ENCODE assay signal across 9 cellular contexts in the genomic region with DNA sequence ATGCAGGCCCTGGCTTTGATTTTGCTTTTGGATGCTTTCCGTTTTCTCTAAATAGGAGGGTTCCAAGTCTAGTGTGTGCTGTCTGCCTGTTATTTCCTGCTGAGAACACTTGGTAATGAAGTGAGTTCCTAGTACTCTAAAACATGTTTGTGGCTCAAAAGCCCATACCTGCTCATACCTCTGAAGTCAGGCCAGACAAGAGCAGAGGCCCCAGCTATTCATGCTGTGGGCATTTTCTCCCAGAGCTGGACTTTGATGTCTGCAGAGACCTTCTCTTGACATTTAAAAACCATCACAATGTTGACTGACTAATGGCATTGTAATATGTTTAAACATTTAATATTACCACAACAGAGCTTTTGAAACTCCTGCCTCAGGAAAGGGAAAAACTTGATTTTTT.
DNase-seq lines count a peak whose midpoint lies in the region; ATAC-seq and TF ChIP-seq lines count a peak whose summit lies in the region.
"Had no signal": no experiment of that assay in that cellular context is flagged by ENCODE, and none has a peak within 500 bp of the region (broad histone marks: within the 10 kb centered on the region; RNA-seq: fewer than 3 reads in every experiment).

No MANE protein-coding gene starts in this region.

- no peaks in the 10 kb centered on the region for H4K20me1 ChIP-seq in OCI-LY7 (ENCODE audit: insufficient read depth, low read length)

- intact Hi-C loops in OCI-LY7 (cut with micrococcal nuclease; ENCODE audit: unreplicated experiment) = no loop called here

- ATAC-seq in lung (ENCODE audit: insufficient read depth, low FRiP score) (peak; percentile 76), GM21619 (IDR thresholded peaks at IDR 0.05; ENCODE audit: unreplicated experiment) (no peak)

- peak overlapping the region; percentile 8 for H3K4me3 Mint-ChIP-seq in type B pancreatic cell
- H3K4me3 Mint-ChIP-seq: H9 had no signal

- H3K4me1 Mint-ChIP-seq in type B pancreatic cell (ENCODE audit: unreplicated experiment) = peaks cover 20% of the 10 kb centered on the region

- H3K36me3 ChIP-seq in OCI-LY7 (ENCODE audit: insufficient read depth, low read length) = no peaks in the 10 kb centered on the region
- no peaks in the 10 kb centered on the region for H3K36me3 ChIP-seq in lung (ENCODE audit: control insufficient read depth in 2 of 2, insufficient read depth in 2 of 2, low read length in 2 of 2)

- POLR2A ChIA-PET in OCI-LY7 (lab: Charles Lee) = no interaction called here

- H3K4me2 ChIP-seq in OCI-LY7 (ENCODE audit: low read length) = no peak overlapping the region

- H3K9me3 Mint-ChIP-seq in type B pancreatic cell = no peaks in the 10 kb centered on the region
- H3K9me3 Mint-ChIP-seq: H9 had no signal

- H3K4me3 ChIP-seq in OCI-LY7 (ENCODE audit: low read depth, low read length, poor library complexity, severe bottlenecking) (no peak overlapping the region), lung (no peak overlapping the region)

- H3K9me2 ChIP-seq in OCI-LY7 (ENCODE audit: insufficient read depth, low read length) = no peaks in the 10 kb centered on the region

- CTCF ChIA-PET in OCI-LY7 (lab: Charles Lee; ENCODE audit: unreplicated experiment) = no interaction called here

- H2AFZ ChIP-seq in OCI-LY7 (ENCODE audit: low read length) = 0 out of 2 replicates have a peak overlapping the region, but pooled peaks have one; percentile 28

- DNase-seq in OCI-LY7 (ENCODE audit: low spot score) = no peak
- no peak for DNase-seq in epithelial cell of prostate (ENCODE audit: low read depth, low spot score)
- peak; percentile 44 for DNase-seq in lung (ENCODE audit: low spot score)
- no peak for DNase-seq in type B pancreatic cell (ENCODE audit: extremely low spot score, unreplicated experiment)
- DNase-seq in NCI-H2107 (lab: John Stamatoyannopoulos, UW) = no peak
- no peak for DNase-seq in NCI-H2171 treated with DMSO at 0.1 percent for 48 hours (lab: John Stamatoyannopoulos, UW)
- DNase-seq: H9, NCI-H187 treated with DMSO at 0.1 percent for 48 hours had no signal

- no peaks in the 10 kb centered on the region for H3K36me3 Mint-ChIP-seq in type B pancreatic cell

- no peaks in the 10 kb centered on the region for H3K79me2 ChIP-seq in OCI-LY7 (ENCODE audit: insufficient read depth, low read depth, low read length)

- no TSS peak for BruUV-seq in OCI-LY7 (replicated peaks; lab: Mats Ljungman, UMichigan)

- 28 to 52% methylated on average over 1 of the region's 1 CpG for WGBS in lung, 2 donors

- TF ChIP-seq CTCF in OCI-LY7 (conservative IDR thresholded peaks at IDR 0.05; ENCODE audit: low read length) (no peak), lung (IDR thresholded peaks at IDR 0.05; ENCODE audit: control extremely low read depth, extremely low read depth) (no peak), type B pancreatic cell (conservative IDR thresholded peaks at IDR 0.05) (no peak)

- peaks cover 3% of the 10 kb centered on the region for H3K27me3 Mint-ChIP-seq in type B pancreatic cell

- H3K9me3 ChIP-seq in OCI-LY7 (ENCODE audit: low read length) (no peaks in the 10 kb centered on the region), lung (ENCODE audit: control insufficient read depth in 2 of 2, insufficient read depth in 1 of 2, low read length in 1 of 2) (no peaks in the 10 kb centered on the region)

- peaks cover 8% of the 10 kb centered on the region for H3K4me1 ChIP-seq in OCI-LY7 (ENCODE audit: insufficient read depth, low read length, poor library complexity, severe bottlenecking)
- peaks cover 15 to 24% of the 10 kb centered on the region in 2 donors for H3K4me1 ChIP-seq in lung (ENCODE audit: control insufficient read depth in 2 of 2, insufficient read depth in 2 of 2, low read length in 2 of 2)

- no peak overlapping the region for H3K27ac ChIP-seq in OCI-LY7 (ENCODE audit: low read depth, low read length, poor library complexity, severe bottlenecking)
- peak overlapping the region; percentile 11 for H3K27ac ChIP-seq in epithelial cell of prostate
- H3K27ac ChIP-seq in lung (ENCODE audit: low read depth in 1 of 2, low read length in 1 of 2) = peak overlapping the region in 1 of 2 donors; percentile 83

- no peak overlapping the region for H3K27ac Mint-ChIP-seq in type B pancreatic cell

- H3K27me3 ChIP-seq in lung (ENCODE audit: control insufficient read depth, insufficient read depth) = no peaks in the 10 kb centered on the region
